ENCODE assay signal across 8 cellular contexts in the genomic region with DNA sequence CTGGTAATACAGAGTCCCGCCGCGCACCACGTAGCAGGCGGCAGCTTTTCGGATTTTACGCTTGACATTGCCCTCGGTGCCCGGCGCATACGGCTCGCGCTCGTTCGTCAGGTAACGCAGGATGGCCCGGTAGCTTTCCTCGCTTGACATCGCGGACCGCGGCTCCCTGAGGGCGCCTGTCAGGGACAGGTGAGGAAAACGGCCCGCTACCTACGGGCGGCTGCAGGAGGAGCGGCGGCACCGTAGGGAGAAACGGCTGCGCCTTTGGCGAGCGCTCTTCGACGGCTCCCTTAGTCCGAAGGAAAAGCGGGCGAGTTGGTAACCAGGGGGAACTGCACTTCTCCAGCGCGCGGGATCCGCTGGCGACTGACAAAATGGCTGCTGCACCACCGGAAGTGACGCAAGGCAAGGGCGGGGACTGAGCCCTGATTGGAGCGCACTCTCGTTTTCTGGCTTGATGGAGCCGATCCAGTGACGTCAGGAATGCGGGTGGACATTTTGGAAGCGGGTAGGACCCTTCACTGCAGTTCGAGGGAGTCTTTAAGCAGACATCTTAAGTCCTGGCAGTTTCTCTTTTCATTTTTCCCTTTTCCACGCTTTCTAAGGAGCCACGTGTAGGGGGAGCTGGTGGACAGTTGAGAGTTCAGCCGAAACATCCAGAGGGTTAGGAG. TPM values are rescaled to one million over a fixed set of nuclear protein-coding genes. Genes with fewer than 3 reads are reported as not detected.
DNase-seq lines count a peak whose midpoint lies in the region; ATAC-seq and TF ChIP-seq lines count a peak whose summit lies in the region.

A gene with protein sequence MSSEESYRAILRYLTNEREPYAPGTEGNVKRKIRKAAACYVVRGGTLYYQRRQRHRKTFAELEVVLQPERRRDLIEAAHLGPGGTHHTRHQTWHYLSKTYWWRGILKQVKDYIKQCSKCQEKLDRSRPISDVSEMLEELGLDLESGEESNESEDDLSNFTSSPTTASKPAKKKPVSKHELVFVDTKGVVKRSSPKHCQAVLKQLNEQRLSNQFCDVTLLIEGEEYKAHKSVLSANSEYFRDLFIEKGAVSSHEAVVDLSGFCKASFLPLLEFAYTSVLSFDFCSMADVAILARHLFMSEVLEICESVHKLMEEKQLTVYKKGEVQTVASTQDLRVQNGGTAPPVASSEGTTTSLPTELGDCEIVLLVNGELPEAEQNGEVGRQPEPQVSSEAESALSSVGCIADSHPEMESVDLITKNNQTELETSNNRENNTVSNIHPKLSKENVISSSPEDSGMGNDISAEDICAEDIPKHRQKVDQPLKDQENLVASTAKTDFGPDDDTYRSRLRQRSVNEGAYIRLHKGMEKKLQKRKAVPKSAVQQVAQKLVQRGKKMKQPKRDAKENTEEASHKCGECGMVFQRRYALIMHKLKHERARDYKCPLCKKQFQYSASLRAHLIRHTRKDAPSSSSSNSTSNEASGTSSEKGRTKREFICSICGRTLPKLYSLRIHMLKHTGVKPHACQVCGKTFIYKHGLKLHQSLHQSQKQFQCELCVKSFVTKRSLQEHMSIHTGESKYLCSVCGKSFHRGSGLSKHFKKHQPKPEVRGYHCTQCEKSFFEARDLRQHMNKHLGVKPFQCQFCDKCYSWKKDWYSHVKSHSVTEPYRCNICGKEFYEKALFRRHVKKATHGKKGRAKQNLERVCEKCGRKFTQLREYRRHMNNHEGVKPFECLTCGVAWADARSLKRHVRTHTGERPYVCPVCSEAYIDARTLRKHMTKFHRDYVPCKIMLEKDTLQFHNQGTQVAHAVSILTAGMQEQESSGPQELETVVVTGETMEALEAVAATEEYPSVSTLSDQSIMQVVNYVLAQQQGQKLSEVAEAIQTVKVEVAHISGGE (minus strand): TSS at position 368 of the 671 bp plus-strand sequence. CDS start 218 bp downstream, at position 150.

- peaks cover 27% of the 10 kb centered on the region for H3K4me1 ChIP-seq in OCI-LY7 (ENCODE audit: insufficient read depth, low read length, poor library complexity, severe bottlenecking)
- H3K4me1 ChIP-seq in cardiac muscle cell (ENCODE audit: low read depth) = peaks cover 5% of the 10 kb centered on the region
- H3K4me1 ChIP-seq in prostate gland (replicated peaks) = peaks cover 9% of the 10 kb centered on the region
- H3K4me1 ChIP-seq in vagina = peaks cover 44% of the 10 kb centered on the region

- peak within 1 kb of the TSS; percentile 68 for H2AFZ ChIP-seq in OCI-LY7 (ENCODE audit: low read length)

- peak within 1 kb of the TSS; percentile 97 for H3K4me3 Mint-ChIP-seq in HFFc6

- CTCF ChIA-PET in GM10248 (lab: Yijun Ruan, JAX) (interaction anchor here (1.1 to 6.9 kb wide), 7 partner anchors 8 to 103 kb away, joined by 3 to 44 read pairs (median 5); a partner anchor contains a TSS), OCI-LY7 (lab: Charles Lee; ENCODE audit: unreplicated experiment) (no interaction called here)

- H3K36me3 ChIP-seq in OCI-LY7 (ENCODE audit: insufficient read depth, low read length) (peaks cover 49% of the 10 kb centered on the region), cardiac muscle cell (peaks cover 20% of the 10 kb centered on the region), prostate gland (peaks cover 0 to 16% of the 10 kb centered on the region in 2 donors), vagina (peaks cover 0 to 24% of the 10 kb centered on the region in 2 donors)

- WGBS in prostate gland = under 1% methylated on average over 52 of the region's 57 CpGs

- H4K20me1 ChIP-seq in OCI-LY7 (ENCODE audit: insufficient read depth, low read length) = peaks cover 13% of the 10 kb centered on the region; the same call in 1 of the 2 replicates

- H3K4me2 ChIP-seq in OCI-LY7 (ENCODE audit: low read length) = peak within 1 kb of the TSS; percentile 88

- no peaks in the 10 kb centered on the region for H3K27me3 ChIP-seq in cardiac muscle cell
- no peaks in the 10 kb centered on the region for H3K27me3 ChIP-seq in prostate gland (replicated peaks; ENCODE audit: insufficient read depth)
- no peaks in the 10 kb centered on the region for H3K27me3 ChIP-seq in vagina

- no peaks in the 10 kb centered on the region for H3K9me3 Mint-ChIP-seq in HFFc6
- H3K9me3 Mint-ChIP-seq in activated naive CD4-positive, alpha-beta T cell treated with anti-CD3 and anti-CD28 coated beads, Interleukin-2, amount 50 U/mL, for 72 hours = no peaks in the 10 kb centered on the region

- intact Hi-C loops in OCI-LY7 (cut with micrococcal nuclease; ENCODE audit: unreplicated experiment) (loop anchor here (1.0 to 2.0 kb wide), 4 partner anchors 9 to 222 kb away; a partner anchor contains a TSS), prostate gland (cut with DNase I) (loop anchor here (5.0 kb wide), 1 partner anchor 105 kb away; a partner anchor contains a TSS), vagina (cut with DNase I) (loop anchor here (2.0 to 5.0 kb wide), 2 partner anchors 102 to 105 kb away; a partner anchor contains a TSS)

- H3K9me3 ChIP-seq in OCI-LY7 (ENCODE audit: low read length) (no peaks in the 10 kb centered on the region), cardiac muscle cell (ENCODE audit: low read depth) (no peaks in the 10 kb centered on the region), prostate gland (no peaks in the 10 kb centered on the region), vagina (no peaks in the 10 kb centered on the region)

- DNase-seq in GM10248 (ENCODE audit: extremely low spot score) (peak; percentile 96), HFFc6 (peak; percentile 100), OCI-LY7 (ENCODE audit: low spot score) (peak; percentile 99), cardiac muscle cell (ENCODE audit: low read depth in 1 of 2, low spot score in 1 of 2) (peak; percentile 100), prostate gland (ENCODE audit: low spot score) (peak; percentile 100), vagina (ENCODE audit: extremely low spot score in 2 of 2) (peak; percentile 99), NCI-H1417 treated with DMSO at 0.1 percent for 48 hours (lab: John Stamatoyannopoulos, UW) (no peak)
- peak; percentile 98 to 100 for DNase-seq in activated naive CD4-positive, alpha-beta T cell treated with anti-CD3 and anti-CD28 coated beads, Interleukin-2, amount 50 U/mL, for 72 hours (ENCODE audit: low spot score in 2 of 2)

- H3K27ac Mint-ChIP-seq in HFFc6 = peak within 1 kb of the TSS; percentile 97
- peak within 1 kb of the TSS; percentile 97 to 98 for H3K27ac Mint-ChIP-seq in activated naive CD4-positive, alpha-beta T cell treated with anti-CD3 and anti-CD28 coated beads, Interleukin-2, amount 50 U/mL, for 72 hours

- peak; percentile 89 for TF ChIP-seq POLR2A in prostate gland (IDR thresholded peaks at IDR 0.05)
- TF ChIP-seq POLR2A in vagina (IDR thresholded peaks at IDR 0.05) = peak in 1 of 2 donors; percentile 91

- peak; percentile 43 for TF ChIP-seq CTCF in GM10248 (IDR thresholded peaks at IDR 0.05; ENCODE audit: control extremely low read depth, extremely low read depth, low read depth, missing control alignments)
- peak; percentile 68 for TF ChIP-seq CTCF in HFFc6 (IDR thresholded peaks at IDR 0.05)
- peak; percentile 64 for TF ChIP-seq CTCF in OCI-LY7 (conservative IDR thresholded peaks at IDR 0.05; ENCODE audit: low read length)
- TF ChIP-seq CTCF in cardiac muscle cell (IDR thresholded peaks at IDR 0.05; ENCODE audit: low read depth, low read length) = peak; percentile 74
- TF ChIP-seq CTCF in prostate gland (IDR thresholded peaks at IDR 0.05) = peak in 3 of 4 experiments; percentile 28 to 57 (median 54)
- TF ChIP-seq CTCF in vagina (IDR thresholded peaks at IDR 0.05) = peak in 2 of 3 experiments; percentile 20 to 40

- H3K4me3 ChIP-seq in OCI-LY7 (ENCODE audit: low read depth, low read length, poor library complexity, severe bottlenecking) (peak within 1 kb of the TSS; percentile 94), cardiac muscle cell (peak within 1 kb of the TSS; percentile 80), prostate gland (peak within 1 kb of the TSS; percentile 70 to 97), vagina (peak within 1 kb of the TSS; percentile 76 to 94)

- peaks cover 46% of the 10 kb centered on the region for H3K4me1 Mint-ChIP-seq in HFFc6 (ENCODE audit: low read depth)

- POLR2A ChIA-PET in GM10248 (lab: Yijun Ruan, JAX) (interaction anchor here (0.6 to 3.6 kb wide), 8 partner anchors 8 to 184 kb away, joined by 3 to 22 read pairs (median 5); a partner anchor contains a TSS), OCI-LY7 (lab: Charles Lee) (interaction anchor here (0.6 to 2.6 kb wide), 10 partner anchors 8 to 552 kb away, joined by 3 to 10 read pairs (median 6); a partner anchor contains a TSS)

- peaks cover 24% of the 10 kb centered on the region for H3K36me3 Mint-ChIP-seq in HFFc6 (ENCODE audit: low read depth)
- peaks cover 31 to 48% of the 10 kb centered on the region in 2 donors for H3K36me3 Mint-ChIP-seq in activated naive CD4-positive, alpha-beta T cell treated with anti-CD3 and anti-CD28 coated beads, Interleukin-2, amount 50 U/mL, for 72 hours

- no peaks in the 10 kb centered on the region for H3K9me2 ChIP-seq in OCI-LY7 (ENCODE audit: insufficient read depth, low read length)

- BruUV-seq in OCI-LY7 (replicated peaks; lab: Mats Ljungman, UMichigan) = no TSS peak

- ATAC-seq in activated naive CD4-positive, alpha-beta T cell treated with anti-CD3 and anti-CD28 coated beads, Interleukin-2, amount 50 U/mL, for 72 hours = peak; percentile 77 to 83

- H3K27ac ChIP-seq in OCI-LY7 (ENCODE audit: low read depth, low read length, poor library complexity, severe bottlenecking) (peak within 1 kb of the TSS; percentile 85), cardiac muscle cell (peak within 1 kb of the TSS; percentile 93), prostate gland (peak within 1 kb of the TSS; percentile 94 to 98), vagina (peak within 1 kb of the TSS; percentile 94)

- peaks cover 66% of the 10 kb centered on the region for H3K79me2 ChIP-seq in OCI-LY7 (ENCODE audit: insufficient read depth, low read depth, low read length)

- H3K27me3 Mint-ChIP-seq in HFFc6 (ENCODE audit: insufficient read depth) = peaks cover 5% of the 10 kb centered on the region

RNA-seq across cellular contexts. Expression of the gene that starts here (rescaled TPM):
- 10 to 100 TPM; 13.0 to 16.3 (median 15.5) TPM for total RNA-seq in HFFc6 (2021; fragmentation: NEBNext Ultra II Directional; extraction: Animal tissue kit (Norgen Biotek cat#: 25700))
- 21.8 and 26.8 TPM in 2 replicates for total RNA-seq in OCI-LY7 (2014; rRNA removed; shearing (Covaris generic))
- total RNA-seq in OCI-LY7 (2022) = 21.5 and 24.4 TPM in 2 replicates
- total RNA-seq in activated naive CD4-positive, alpha-beta T cell treated with anti-CD3 and anti-CD28 coated beads, Interleukin-2, amount 50 U/mL, for 72 hours = 10 to 100 TPM; 22.7 to 48.1 TPM
- 9.0 and 15.8 TPM in 2 replicates for total RNA-seq in cardiac muscle cell
- 7.3 and 8.7 TPM in 2 replicates for polyA plus RNA-seq in cardiac muscle cell
- 10 to 100 TPM; 20.5 to 21.2 TPM for total RNA-seq in prostate gland
- total RNA-seq in vagina = 27.5 TPM
